Comparison of ENCODE assay signal across 11 cellular contexts in genomic region chr12:127813147-127813546, GRCh38.
"Had no signal": no experiment of that assay in that cellular context is flagged by ENCODE, and none has a peak within 500 bp of the region (broad histone marks: within the 10 kb centered on the region; RNA-seq: fewer than 3 reads in every experiment).

No MANE protein-coding gene starts in this region.

- H3K9ac ChIP-seq: GM23248 had no signal

- FAIRE-seq: H1, H54 had no signal

- H3K4me3 ChIP-seq: GM23248, GM23338, HAP-1 had no signal

- H2AFZ ChIP-seq: GM23248, GM23338 had no signal

- H3K27ac ChIP-seq: GM23248 had no signal

- H3K36me3 ChIP-seq: HAP-1 had no signal

- H3K9me3 ChIP-seq: HAP-1 had no signal

- H3K4me1 ChIP-seq: HAP-1 had no signal

- H3K4me2 ChIP-seq: GM23338 had no signal

- ATAC-seq: GM23338, HCT116 had no signal

- DNase-seq: GM23248, GOT3, H7, H9, HCEC 1CT, HFFc6 had no signal
